Comparison of ENCODE assay signal across 1 cellular context in the genomic region with DNA sequence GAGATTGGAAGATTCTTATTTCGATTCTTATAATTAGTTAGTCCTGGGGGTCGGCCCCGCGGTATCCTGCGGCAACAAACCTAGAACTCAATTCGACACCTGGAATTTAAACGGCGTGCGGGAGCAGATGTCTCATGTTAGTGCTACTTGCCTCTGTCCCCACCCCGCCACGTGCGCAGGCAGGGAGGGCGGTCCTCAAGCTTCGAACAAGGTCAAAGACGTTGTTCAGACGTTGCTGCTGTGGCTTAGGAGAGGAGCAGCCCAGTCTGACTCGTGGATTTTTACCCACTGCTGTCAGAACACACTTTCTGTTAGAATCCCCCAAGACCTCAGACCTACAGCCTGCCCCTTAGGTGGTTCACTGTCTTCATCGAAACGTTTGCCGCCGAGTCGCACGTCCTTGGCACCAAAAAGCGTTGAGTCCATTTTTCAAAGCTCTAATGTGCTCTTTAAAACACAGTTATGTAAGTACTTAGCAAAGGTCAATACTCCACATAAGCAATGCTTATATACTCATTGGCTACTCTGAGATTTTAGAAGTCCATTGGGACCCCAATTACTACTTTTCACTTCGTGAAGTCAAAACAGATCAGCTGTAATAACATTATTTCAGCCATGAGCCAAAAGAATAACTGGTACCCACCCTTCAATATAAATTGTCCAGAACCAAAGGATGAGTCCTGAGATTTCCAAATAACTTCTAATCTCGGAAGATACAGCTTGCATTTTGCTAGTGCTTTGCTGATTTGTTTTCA.
TF ChIP-seq lines count a peak whose summit lies in the region.

No MANE protein-coding gene starts in this region.

TF ChIP-seq in HepG2, 621 proteins besides CTCF, POLR2A, EP300 and RAD21 (continued from another document and continues in another):
- TF ChIP-seq SIN3A (IDR thresholded peaks at IDR 0.05; ENCODE audit: borderline replicate concordance, low read depth, low read length): peak; percentile 92
- no peak for TF ChIP-seq NPAS2 (CRISPR knock-in tag; IDR thresholded peaks at IDR 0.05; ENCODE audit: borderline replicate concordance)
- TF ChIP-seq ZNF597 (CRISPR knock-in tag; IDR thresholded peaks at IDR 0.05): no peak
- TF ChIP-seq, protein P1, sequence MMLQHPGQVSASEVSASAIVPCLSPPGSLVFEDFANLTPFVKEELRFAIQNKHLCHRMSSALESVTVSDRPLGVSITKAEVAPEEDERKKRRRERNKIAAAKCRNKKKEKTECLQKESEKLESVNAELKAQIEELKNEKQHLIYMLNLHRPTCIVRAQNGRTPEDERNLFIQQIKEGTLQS (CRISPR knock-in tag; IDR thresholded peaks at IDR 0.05): no peak; the same call in 1 of the 2 replicates
- TF ChIP-seq SMAD9 (CRISPR knock-in tag; IDR thresholded peaks at IDR 0.05): peak; percentile 67; the same call in 1 of the 2 replicates
- TF ChIP-seq IRF9 (CRISPR knock-in tag; IDR thresholded peaks at IDR 0.05; ENCODE audit: borderline replicate concordance): peak; percentile 92
- TF ChIP-seq, protein P2, sequence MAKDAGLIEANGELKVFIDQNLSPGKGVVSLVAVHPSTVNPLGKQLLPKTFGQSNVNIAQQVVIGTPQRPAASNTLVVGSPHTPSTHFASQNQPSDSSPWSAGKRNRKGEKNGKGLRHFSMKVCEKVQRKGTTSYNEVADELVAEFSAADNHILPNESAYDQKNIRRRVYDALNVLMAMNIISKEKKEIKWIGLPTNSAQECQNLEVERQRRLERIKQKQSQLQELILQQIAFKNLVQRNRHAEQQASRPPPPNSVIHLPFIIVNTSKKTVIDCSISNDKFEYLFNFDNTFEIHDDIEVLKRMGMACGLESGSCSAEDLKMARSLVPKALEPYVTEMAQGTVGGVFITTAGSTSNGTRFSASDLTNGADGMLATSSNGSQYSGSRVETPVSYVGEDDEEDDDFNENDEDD (CRISPR knock-in tag; IDR thresholded peaks at IDR 0.05; ENCODE audit: borderline replicate concordance): peak; percentile 86
- no peak; the same call in 1 of the 2 replicates for TF ChIP-seq HNF1B (CRISPR knock-in tag; IDR thresholded peaks at IDR 0.05)
- no peak for TF ChIP-seq ZFP41 (CRISPR knock-in tag; IDR thresholded peaks at IDR 0.05; ENCODE audit: borderline replicate concordance)
- no peak for TF ChIP-seq LCORL (IDR thresholded peaks at IDR 0.05)
- TF ChIP-seq LCORL (CRISPR knock-in tag; IDR thresholded peaks at IDR 0.05): no peak; the same call in 1 of the 2 replicates
- no peak for TF ChIP-seq MLXIP (CRISPR knock-in tag; IDR thresholded peaks at IDR 0.05; ENCODE audit: borderline replicate concordance)
- peak; percentile 96 for TF ChIP-seq ZNF724P (CRISPR knock-in tag; IDR thresholded peaks at IDR 0.05; ENCODE audit: borderline replicate concordance)
- TF ChIP-seq, protein P3, sequence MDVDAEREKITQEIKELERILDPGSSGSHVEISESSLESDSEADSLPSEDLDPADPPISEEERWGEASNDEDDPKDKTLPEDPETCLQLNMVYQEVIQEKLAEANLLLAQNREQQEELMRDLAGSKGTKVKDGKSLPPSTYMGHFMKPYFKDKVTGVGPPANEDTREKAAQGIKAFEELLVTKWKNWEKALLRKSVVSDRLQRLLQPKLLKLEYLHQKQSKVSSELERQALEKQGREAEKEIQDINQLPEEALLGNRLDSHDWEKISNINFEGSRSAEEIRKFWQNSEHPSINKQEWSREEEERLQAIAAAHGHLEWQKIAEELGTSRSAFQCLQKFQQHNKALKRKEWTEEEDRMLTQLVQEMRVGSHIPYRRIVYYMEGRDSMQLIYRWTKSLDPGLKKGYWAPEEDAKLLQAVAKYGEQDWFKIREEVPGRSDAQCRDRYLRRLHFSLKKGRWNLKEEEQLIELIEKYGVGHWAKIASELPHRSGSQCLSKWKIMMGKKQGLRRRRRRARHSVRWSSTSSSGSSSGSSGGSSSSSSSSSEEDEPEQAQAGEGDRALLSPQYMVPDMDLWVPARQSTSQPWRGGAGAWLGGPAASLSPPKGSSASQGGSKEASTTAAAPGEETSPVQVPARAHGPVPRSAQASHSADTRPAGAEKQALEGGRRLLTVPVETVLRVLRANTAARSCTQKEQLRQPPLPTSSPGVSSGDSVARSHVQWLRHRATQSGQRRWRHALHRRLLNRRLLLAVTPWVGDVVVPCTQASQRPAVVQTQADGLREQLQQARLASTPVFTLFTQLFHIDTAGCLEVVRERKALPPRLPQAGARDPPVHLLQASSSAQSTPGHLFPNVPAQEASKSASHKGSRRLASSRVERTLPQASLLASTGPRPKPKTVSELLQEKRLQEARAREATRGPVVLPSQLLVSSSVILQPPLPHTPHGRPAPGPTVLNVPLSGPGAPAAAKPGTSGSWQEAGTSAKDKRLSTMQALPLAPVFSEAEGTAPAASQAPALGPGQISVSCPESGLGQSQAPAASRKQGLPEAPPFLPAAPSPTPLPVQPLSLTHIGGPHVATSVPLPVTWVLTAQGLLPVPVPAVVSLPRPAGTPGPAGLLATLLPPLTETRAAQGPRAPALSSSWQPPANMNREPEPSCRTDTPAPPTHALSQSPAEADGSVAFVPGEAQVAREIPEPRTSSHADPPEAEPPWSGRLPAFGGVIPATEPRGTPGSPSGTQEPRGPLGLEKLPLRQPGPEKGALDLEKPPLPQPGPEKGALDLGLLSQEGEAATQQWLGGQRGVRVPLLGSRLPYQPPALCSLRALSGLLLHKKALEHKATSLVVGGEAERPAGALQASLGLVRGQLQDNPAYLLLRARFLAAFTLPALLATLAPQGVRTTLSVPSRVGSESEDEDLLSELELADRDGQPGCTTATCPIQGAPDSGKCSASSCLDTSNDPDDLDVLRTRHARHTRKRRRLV (CRISPR knock-in tag; IDR thresholded peaks at IDR 0.05): peak; percentile 74; the same call in 1 of the 2 replicates
- TF ChIP-seq FOXP4 (CRISPR knock-in tag; IDR thresholded peaks at IDR 0.05): peak; percentile 49; the same call in 1 of the 2 replicates
- TF ChIP-seq TAF15 (IDR thresholded peaks at IDR 0.05; ENCODE audit: low read depth, low read length, poor library complexity, severe bottlenecking): no peak
- TF ChIP-seq ZKSCAN8 (CRISPR knock-in tag; IDR thresholded peaks at IDR 0.05; ENCODE audit: borderline replicate concordance): peak; percentile 70
- no peak for TF ChIP-seq ZFP36 (IDR thresholded peaks at IDR 0.05; ENCODE audit: borderline replicate concordance, low read depth, low read length, partially characterized antibody)
- TF ChIP-seq HNF4G (IDR thresholded peaks at IDR 0.05; ENCODE audit: borderline replicate concordance, low read depth, low read length): peak; percentile 41; the same call in 1 of the 2 replicates
- TF ChIP-seq HNF4G (CRISPR knock-in tag; IDR thresholded peaks at IDR 0.05; ENCODE audit: borderline replicate concordance, low read depth): peak; percentile 64; the same call in 1 of the 2 replicates
- TF ChIP-seq ZBTB1 (CRISPR knock-in tag; IDR thresholded peaks at IDR 0.05; ENCODE audit: borderline replicate concordance): no peak
- TF ChIP-seq ZBTB4 (CRISPR knock-in tag; IDR thresholded peaks at IDR 0.05; ENCODE audit: borderline replicate concordance): no peak; the same call in 1 of the 2 replicates
- no peak for TF ChIP-seq MBNL3 (CRISPR knock-in tag; conservative IDR thresholded peaks at IDR 0.05)
- TF ChIP-seq, protein P4, sequence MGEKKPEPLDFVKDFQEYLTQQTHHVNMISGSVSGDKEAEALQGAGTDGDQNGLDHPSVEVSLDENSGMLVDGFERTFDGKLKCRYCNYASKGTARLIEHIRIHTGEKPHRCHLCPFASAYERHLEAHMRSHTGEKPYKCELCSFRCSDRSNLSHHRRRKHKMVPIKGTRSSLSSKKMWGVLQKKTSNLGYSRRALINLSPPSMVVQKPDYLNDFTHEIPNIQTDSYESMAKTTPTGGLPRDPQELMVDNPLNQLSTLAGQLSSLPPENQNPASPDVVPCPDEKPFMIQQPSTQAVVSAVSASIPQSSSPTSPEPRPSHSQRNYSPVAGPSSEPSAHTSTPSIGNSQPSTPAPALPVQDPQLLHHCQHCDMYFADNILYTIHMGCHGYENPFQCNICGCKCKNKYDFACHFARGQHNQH (CRISPR knock-in tag; IDR thresholded peaks at IDR 0.05): peak; percentile 75; the same call in 1 of the 2 replicates
- TF ChIP-seq ZSCAN21 (CRISPR knock-in tag; IDR thresholded peaks at IDR 0.05; ENCODE audit: borderline replicate concordance): peak; percentile 68
- no peak; the same call in 1 of the 2 replicates for TF ChIP-seq FOXJ3 (CRISPR knock-in tag; IDR thresholded peaks at IDR 0.05; ENCODE audit: borderline replicate concordance)
- TF ChIP-seq ZNF30 (CRISPR knock-in tag; IDR thresholded peaks at IDR 0.05): no peak
- no peak for TF ChIP-seq TMF1 (CRISPR knock-in tag; IDR thresholded peaks at IDR 0.05; ENCODE audit: low read depth)
- peak; percentile 96; the same call in 1 of the 2 replicates for TF ChIP-seq AHR (CRISPR knock-in tag; IDR thresholded peaks at IDR 0.05)
- TF ChIP-seq RORA (CRISPR knock-in tag; IDR thresholded peaks at IDR 0.05): no peak
- TF ChIP-seq ISX (CRISPR knock-in tag; conservative IDR thresholded peaks at IDR 0.05): no peak
- no peak for TF ChIP-seq ZNF234 (CRISPR knock-in tag; conservative IDR thresholded peaks at IDR 0.05)
